In the genomic region with DNA sequence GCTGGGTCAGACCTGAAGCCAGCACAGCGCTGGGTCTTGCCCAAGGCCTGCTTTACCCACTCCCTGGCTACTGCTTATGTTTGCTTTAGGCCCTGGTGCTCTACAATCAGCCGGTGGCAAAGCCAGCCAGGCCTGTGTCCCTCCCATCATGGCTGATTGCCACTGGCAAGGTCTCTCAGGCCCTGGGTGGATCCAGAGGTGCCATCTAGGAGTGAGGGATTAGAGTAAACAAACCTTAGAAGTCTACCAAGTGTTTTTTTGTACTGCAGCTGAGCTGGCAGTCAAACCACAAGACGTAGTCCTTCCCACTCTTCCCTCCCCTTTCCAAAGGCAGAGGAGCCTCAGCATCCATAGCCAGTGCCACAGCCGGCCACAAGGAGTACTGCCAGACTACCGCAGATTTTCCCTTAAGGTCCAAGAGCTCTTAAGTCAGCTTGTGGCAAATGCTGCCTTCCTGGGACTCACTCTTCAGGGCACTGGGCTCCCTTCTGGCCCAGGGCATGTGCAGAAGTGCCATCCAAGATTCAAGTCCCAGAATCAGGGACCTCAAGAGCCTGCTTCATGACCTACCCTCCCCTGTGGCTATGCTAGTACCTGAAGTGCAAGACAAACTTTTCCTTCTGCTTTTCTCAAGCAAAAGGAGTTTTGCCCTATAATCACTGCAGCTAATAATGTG, we compare ENCODE assay signal across 1 cellular context.
TF ChIP-seq lines count a peak whose summit lies in the region.

No MANE protein-coding gene starts in this region.

TF ChIP-seq in liver, 16 proteins besides CTCF, POLR2A, EP300 and RAD21 (continued from another document):
- TF ChIP-seq REST (IDR thresholded peaks at IDR 0.05), result peak; percentile 64
- peak; percentile 45 for TF ChIP-seq FOXA1 (IDR thresholded peaks at IDR 0.05)
- TF ChIP-seq NR2F2 (IDR thresholded peaks at IDR 0.05), result no peak
- TF ChIP-seq SP1 (IDR thresholded peaks at IDR 0.05), result peak; percentile 80
- TF ChIP-seq, protein P1, sequence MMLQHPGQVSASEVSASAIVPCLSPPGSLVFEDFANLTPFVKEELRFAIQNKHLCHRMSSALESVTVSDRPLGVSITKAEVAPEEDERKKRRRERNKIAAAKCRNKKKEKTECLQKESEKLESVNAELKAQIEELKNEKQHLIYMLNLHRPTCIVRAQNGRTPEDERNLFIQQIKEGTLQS (IDR thresholded peaks at IDR 0.05), result no peak
- no peak for TF ChIP-seq GABPA (IDR thresholded peaks at IDR 0.05 in 1 of 2, conservative IDR thresholded peaks at IDR 0.05 in 1 of 2)
- TF ChIP-seq HNF4A (conservative IDR thresholded peaks at IDR 0.05), result peak; percentile 65 to 77
- TF ChIP-seq JUND (IDR thresholded peaks at IDR 0.05), result peak; percentile 51 to 77
- peak; percentile 40 for TF ChIP-seq FOXA2 (IDR thresholded peaks at IDR 0.05)
